Comparison of ENCODE assay signal across 1 cellular context in genomic region chr1:150221552-150221951, GRCh38.
TF ChIP-seq lines count a peak whose summit lies in the region.

No MANE protein-coding gene starts in this region.

TF ChIP-seq in GM23338, 12 proteins besides CTCF, POLR2A, EP300 and RAD21:
- TF ChIP-seq STAT1 (IDR thresholded peaks at IDR 0.05; ENCODE audit: unreplicated experiment) (no peak), EZH2phosphoT487 (IDR thresholded peaks at IDR 0.05; ENCODE audit: unreplicated experiment) (no peak), CREB1 (CRISPR knock-in tag; IDR thresholded peaks at IDR 0.05; ENCODE audit: low read depth) (no peak)
TF ChIP-seq in GM23338: peak in this region for 0.
